In genomic region chr3:157159037-157159761, GRCh38 we compare ENCODE assay signal across 8 cellular contexts. TPM values are rescaled to one million over a fixed set of nuclear protein-coding genes. Genes with fewer than 3 reads are reported as not detected.
DNase-seq lines count a peak whose midpoint lies in the region; ATAC-seq and TF ChIP-seq lines count a peak whose summit lies in the region.

No MANE protein-coding gene starts in this region.

- TF ChIP-seq CTCF in LNCaP clone FGC (IDR thresholded peaks at IDR 0.05; ENCODE audit: control insufficient read depth, extremely low read depth, insufficient read depth) (peak; percentile 32), right atrium auricular region (IDR thresholded peaks at IDR 0.05) (peak in 1 of 2 donors; percentile 34)

- no peaks in the 10 kb centered on the region for H3K9me3 ChIP-seq in right atrium auricular region

- peaks cover 0 to 58% of the 10 kb centered on the region in 2 donors for H3K4me1 ChIP-seq in right atrium auricular region

- H3K4me3 ChIP-seq in LNCaP clone FGC (ENCODE audit: low read depth, low read length) = peak overlapping the region; percentile 95
- H3K4me3 ChIP-seq in right atrium auricular region = peak overlapping the region; percentile 94 to 98

- no peaks in the 10 kb centered on the region for H3K27me3 Mint-ChIP-seq in activated naive CD8-positive, alpha-beta T cell treated with anti-CD3 and anti-CD28 coated beads, Interleukin-2, amount 50 U/mL, for 24 hours

- peak overlapping the region; percentile 93 for H3K27ac Mint-ChIP-seq in activated naive CD8-positive, alpha-beta T cell treated with anti-CD3 and anti-CD28 coated beads, Interleukin-2, amount 50 U/mL, for 24 hours

- peak; percentile 39 for ATAC-seq in GM21786 (IDR thresholded peaks at IDR 0.05; ENCODE audit: unreplicated experiment)
- peak; percentile 58 for ATAC-seq in activated naive CD8-positive, alpha-beta T cell treated with anti-CD3 and anti-CD28 coated beads, Interleukin-2, amount 50 U/mL, for 24 hours

- H3K27ac ChIP-seq in right atrium auricular region = peak overlapping the region; percentile 100

- peak overlapping the region; percentile 99 for H3K4me3 Mint-ChIP-seq in activated naive CD8-positive, alpha-beta T cell treated with anti-CD3 and anti-CD28 coated beads, Interleukin-2, amount 50 U/mL, for 24 hours

- no peaks in the 10 kb centered on the region for H3K27me3 ChIP-seq in right atrium auricular region

- H3K36me3 Mint-ChIP-seq in activated naive CD8-positive, alpha-beta T cell treated with anti-CD3 and anti-CD28 coated beads, Interleukin-2, amount 50 U/mL, for 24 hours (ENCODE audit: low read depth) = peaks cover 59% of the 10 kb centered on the region

- peaks cover 39% of the 10 kb centered on the region for H3K36me3 ChIP-seq in right atrium auricular region

- peak; percentile 67 for DNase-seq in ELF-1 (ENCODE audit: low read depth, low spot score)
- DNase-seq in LNCaP clone FGC (ENCODE audit: low read depth) = no peak
- DNase-seq in T follicular helper cell (ENCODE audit: low read depth) = peak; percentile 81
- peak; percentile 83 for DNase-seq in activated naive CD8-positive, alpha-beta T cell treated with anti-CD3 and anti-CD28 coated beads, Interleukin-2, amount 50 U/mL, for 24 hours
- no peak for DNase-seq in right atrium auricular region (ENCODE audit: low spot score)
- peak; percentile 81 for DNase-seq in retina
- DNase-seq in COLO829 (ENCODE audit: low spot score) = no peak

- no peaks in the 10 kb centered on the region for H3K9me3 Mint-ChIP-seq in activated naive CD8-positive, alpha-beta T cell treated with anti-CD3 and anti-CD28 coated beads, Interleukin-2, amount 50 U/mL, for 24 hours

- peaks cover 56% of the 10 kb centered on the region for H3K4me1 Mint-ChIP-seq in activated naive CD8-positive, alpha-beta T cell treated with anti-CD3 and anti-CD28 coated beads, Interleukin-2, amount 50 U/mL, for 24 hours

RNA-seq across cellular contexts. Expression of gene CCNL1, which starts 0.7 kb away (rescaled TPM):
- total RNA-seq in right atrium auricular region = 10 to 100 TPM; 43.8 to 44.3 TPM

Comparison
In these comparisons a context has a peak if more than half of its experiments do, and no peak if none do; other contexts are left out.
1. DNase-seq: peak in ELF-1 (single experiment), T follicular helper cell (single experiment), activated naive CD8-positive, alpha-beta T cell treated with anti-CD3 and anti-CD28 coated beads, Interleukin-2, amount 50 U/mL, for 24 hours (single experiment) and retina (single experiment); none in LNCaP clone FGC (single experiment), right atrium auricular region (single experiment) and COLO829 (single experiment).